Comparison of ENCODE assay signal across 8 cellular contexts in genomic region chr9:70418822-70419545, GRCh38. TPM values are rescaled to one million over a fixed set of nuclear protein-coding genes. Genes with fewer than 3 reads are reported as not detected.
A peak's percentile ranks its signal among the peaks of the same experiment; 100 is the strongest.
DNase-seq lines count a peak whose midpoint lies in the region; ATAC-seq and TF ChIP-seq lines count a peak whose summit lies in the region.

No MANE protein-coding gene starts in this region.

- peaks cover 49% of the 10 kb centered on the region for H3K4me1 Mint-ChIP-seq in T-helper 1 cell treated with Interleukin-12 subunit alpha and Interleukin-12 subunit beta and Interleukin-4 antibody, amounts not matched to agents 30 μg/mL and 1 μg/mL, for 36 hours (ENCODE audit: low read depth)

- no peaks in the 10 kb centered on the region for H3K27me3 ChIP-seq in right atrium auricular region
- H3K27me3 ChIP-seq in uterus: no peaks in the 10 kb centered on the region

- in situ Hi-C loops in GM13976 (cut with MboI; ENCODE audit: low sequenced_read_pairs, unreplicated experiment): no loop called here

- H3K9me3 ChIP-seq in right atrium auricular region (no peaks in the 10 kb centered on the region), uterus (no peaks in the 10 kb centered on the region)

- H3K27ac ChIP-seq in right atrium auricular region: peak overlapping the region; percentile 100
- H3K27ac ChIP-seq in uterus: peak overlapping the region; percentile 100

- peak overlapping the region; percentile 41 to 56 for H3K4me3 ChIP-seq in right atrium auricular region
- peak overlapping the region; percentile 47 to 48 for H3K4me3 ChIP-seq in uterus

- peak; percentile 92 to 97 for TF ChIP-seq POLR2A in uterus (IDR thresholded peaks at IDR 0.05)

- peaks cover 7 to 72% of the 10 kb centered on the region in 2 donors for H3K4me1 ChIP-seq in right atrium auricular region
- H3K4me1 ChIP-seq in uterus: peaks cover 3 to 15% of the 10 kb centered on the region in 2 donors

- intact Hi-C loops in uterus (cut with DNase I; ENCODE audit: low total_unique reads): no loop called here

- H3K9me3 Mint-ChIP-seq in T-helper 1 cell treated with Interleukin-12 subunit alpha and Interleukin-12 subunit beta and Interleukin-4 antibody, amounts not matched to agents 30 μg/mL and 1 μg/mL, for 36 hours: no peaks in the 10 kb centered on the region

- H3K36me3 ChIP-seq in right atrium auricular region (no peaks in the 10 kb centered on the region), uterus (no peaks in the 10 kb centered on the region)

- H3K4me3 Mint-ChIP-seq in T-helper 1 cell treated with Interleukin-12 subunit alpha and Interleukin-12 subunit beta and Interleukin-4 antibody, amounts not matched to agents 30 μg/mL and 1 μg/mL, for 36 hours: peak overlapping the region; percentile 88

- no peak for TF ChIP-seq CTCF in GM13976 (IDR thresholded peaks at IDR 0.05; ENCODE audit: borderline replicate concordance, control extremely low read depth, extremely low read depth, insufficient read depth, missing control alignments)
- TF ChIP-seq CTCF in right atrium auricular region (IDR thresholded peaks at IDR 0.05): no peak
- peak in 1 of 4 experiments; percentile 13 for TF ChIP-seq CTCF in uterus (IDR thresholded peaks at IDR 0.05)

- peak overlapping the region; percentile 97 for H3K27ac Mint-ChIP-seq in T-helper 1 cell treated with Interleukin-12 subunit alpha and Interleukin-12 subunit beta and Interleukin-4 antibody, amounts not matched to agents 30 μg/mL and 1 μg/mL, for 36 hours

- H3K36me3 Mint-ChIP-seq in T-helper 1 cell treated with Interleukin-12 subunit alpha and Interleukin-12 subunit beta and Interleukin-4 antibody, amounts not matched to agents 30 μg/mL and 1 μg/mL, for 36 hours (ENCODE audit: low read depth): no peaks in the 10 kb centered on the region

- peak; percentile 40 for ATAC-seq in HG02884 (IDR thresholded peaks at IDR 0.05; ENCODE audit: unreplicated experiment)

- H3K27me3 Mint-ChIP-seq in T-helper 1 cell treated with Interleukin-12 subunit alpha and Interleukin-12 subunit beta and Interleukin-4 antibody, amounts not matched to agents 30 μg/mL and 1 μg/mL, for 36 hours (ENCODE audit: low read depth): no peaks in the 10 kb centered on the region

- DNase-seq in GM13976 (ENCODE audit: low spot score) (peak; percentile 83), NCI-H1694 treated with DMSO at 0.1 percent for 48 hours (lab: John Stamatoyannopoulos, UW) (peak; percentile 89), anterior cingulate cortex (lab: John Stamatoyannopoulos, UW) (peak; percentile 49 to 99 (median 90)), right atrium auricular region (ENCODE audit: low spot score) (peak; percentile 98), pulmonary artery endothelial cell (ENCODE audit: low read depth, low spot score) (peak; percentile 80), uterus (peak; percentile 97 to 98)

RNA-seq across cellular contexts. Expression of gene KLF9, which starts 4.5 kb away (rescaled TPM):
- total RNA-seq in right atrium auricular region: 10 to 100 TPM; 74.1 to 76.7 TPM
- 37.1 and 50.6 TPM in 2 replicates for total RNA-seq in pulmonary artery endothelial cell
- total RNA-seq in uterus: 100 to 1,000 TPM in 2 of 4 donors, 10 to 100 TPM in 2; 19.1 to 146 (median 98.7) TPM

Comparison
In these comparisons a context has a peak if more than half of its experiments do, and no peak if none do; other contexts are left out.
1. Peak in every context shown above with its lines: DNase-seq, ATAC-seq, H3K4me3 ChIP-seq and H3K27ac ChIP-seq.